ENCODE assay signal across 9 cellular contexts in the genomic region with DNA sequence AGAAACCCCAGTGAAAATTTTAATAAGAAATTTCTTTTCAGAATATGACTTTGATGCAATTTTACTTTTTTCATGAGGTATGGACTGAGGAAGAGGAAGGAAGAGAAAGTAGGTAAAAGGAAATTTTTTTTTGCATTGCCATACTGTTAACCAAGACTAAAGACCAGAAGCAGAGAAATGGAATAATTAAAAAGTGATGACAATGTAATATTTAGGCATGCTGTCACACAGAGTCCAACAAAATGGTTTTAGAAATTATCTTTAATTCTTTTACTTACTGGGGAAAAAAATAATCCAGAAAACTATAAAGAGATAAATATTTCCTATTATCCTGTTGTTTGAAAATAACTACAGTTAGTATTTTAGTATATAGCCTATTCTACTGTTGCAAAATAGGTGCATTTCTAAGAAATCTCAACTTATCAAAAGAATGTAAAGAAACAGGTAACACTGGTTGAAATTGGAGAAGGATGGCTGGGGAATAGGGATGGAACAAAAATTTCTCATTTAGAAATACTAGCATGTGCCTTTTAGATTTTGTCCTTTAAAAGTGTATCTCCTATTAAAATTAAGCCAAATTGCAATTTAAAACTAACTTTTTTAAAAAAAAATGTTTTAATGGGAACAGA.
"Had no signal": no experiment of that assay in that cellular context is flagged by ENCODE, and none has a peak within 500 bp of the region (broad histone marks: within the 10 kb centered on the region; RNA-seq: fewer than 3 reads in every experiment).

No MANE protein-coding gene starts in this region.

- H3K27ac ChIP-seq: cardiac muscle cell had no signal

- H3K4me3 Mint-ChIP-seq: activated CD8-positive, alpha-beta T cell treated with anti-CD3 and anti-CD28 coated beads for 36 hours; activated naive CD4-positive, alpha-beta T cell treated with anti-CD3 and anti-CD28 coated beads, Interleukin-2, amount 50 U/mL, for 24 hours; stimulated activated memory B cell treated with anti-CD40 and anti-IgM and Interleukin-4, amounts not matched to agents 10 μg/mL and 1 μg/mL and 100 μg/mL, for 72 hours; WTC11 had no signal

- H3K9me3 Mint-ChIP-seq: activated CD8-positive, alpha-beta T cell treated with anti-CD3 and anti-CD28 coated beads for 36 hours; activated naive CD4-positive, alpha-beta T cell treated with anti-CD3 and anti-CD28 coated beads, Interleukin-2, amount 50 U/mL, for 24 hours; naive B cell; stimulated activated memory B cell treated with anti-CD40 and anti-IgM and Interleukin-4, amounts not matched to agents 10 μg/mL and 1 μg/mL and 100 μg/mL, for 72 hours; WTC11 had no signal

- H3K9me3 ChIP-seq: adrenal gland, esophagus muscularis mucosa had no signal

- H3K9ac ChIP-seq: parathyroid adenoma had no signal

- H3K4me3 ChIP-seq: adrenal gland, cardiac muscle cell, esophagus muscularis mucosa had no signal

- H3K36me3 ChIP-seq: adrenal gland, cardiac muscle cell, esophagus muscularis mucosa had no signal

- H2AFZ ChIP-seq: parathyroid adenoma had no signal

- H3K27ac Mint-ChIP-seq: activated CD8-positive, alpha-beta T cell treated with anti-CD3 and anti-CD28 coated beads for 36 hours; activated naive CD4-positive, alpha-beta T cell treated with anti-CD3 and anti-CD28 coated beads, Interleukin-2, amount 50 U/mL, for 24 hours; WTC11 had no signal

- H3K27me3 ChIP-seq: adrenal gland, cardiac muscle cell, esophagus muscularis mucosa had no signal

- H3K36me3 Mint-ChIP-seq: activated naive CD4-positive, alpha-beta T cell treated with anti-CD3 and anti-CD28 coated beads, Interleukin-2, amount 50 U/mL, for 24 hours; naive B cell; stimulated activated memory B cell treated with anti-CD40 and anti-IgM and Interleukin-4, amounts not matched to agents 10 μg/mL and 1 μg/mL and 100 μg/mL, for 72 hours; WTC11 had no signal

- H3K4me1 ChIP-seq: parathyroid adenoma had no signal

- H3K79me2 ChIP-seq: parathyroid adenoma had no signal

- H3K27me3 Mint-ChIP-seq: activated CD8-positive, alpha-beta T cell treated with anti-CD3 and anti-CD28 coated beads for 36 hours; activated naive CD4-positive, alpha-beta T cell treated with anti-CD3 and anti-CD28 coated beads, Interleukin-2, amount 50 U/mL, for 24 hours; naive B cell; stimulated activated memory B cell treated with anti-CD40 and anti-IgM and Interleukin-4, amounts not matched to agents 10 μg/mL and 1 μg/mL and 100 μg/mL, for 72 hours had no signal
